10 cellular contexts compared by ENCODE assay signal in genomic region chr3:52495777-52496602, GRCh38. TPM values are rescaled to one million over a fixed set of nuclear protein-coding genes. Genes with fewer than 3 reads are reported as not detected.
A peak's percentile ranks its signal among the peaks of the same experiment; 100 is the strongest.
DNase-seq lines count a peak whose midpoint lies in the region; ATAC-seq and TF ChIP-seq lines count a peak whose summit lies in the region.
"Had no signal": no experiment of that assay in that cellular context is flagged by ENCODE, and none has a peak within 500 bp of the region (broad histone marks: within the 10 kb centered on the region; RNA-seq: fewer than 3 reads in every experiment).

No MANE protein-coding gene starts in this region.

- peaks cover 18% of the 10 kb centered on the region for H3K4me1 Mint-ChIP-seq in glutamatergic neuron (ENCODE audit: low read depth, unreplicated experiment)

- POLR2A ChIA-PET in GM10248 (lab: Yijun Ruan, JAX) = no interaction called here

- peak overlapping the region; percentile 28 for H3K27ac Mint-ChIP-seq in glutamatergic neuron (ENCODE audit: unreplicated experiment)

- H3K27ac ChIP-seq in angular gyrus (ENCODE audit: low read depth, low read length) = peak overlapping the region; percentile 22

- CTCF ChIA-PET in GM10248 (lab: Yijun Ruan, JAX) = no interaction called here

- TF ChIP-seq CTCF in glutamatergic neuron (IDR thresholded peaks at IDR 0.05; ENCODE audit: partially characterized antibody, unreplicated experiment) (no peak), GM10248 (IDR thresholded peaks at IDR 0.05; ENCODE audit: control extremely low read depth, extremely low read depth, low read depth, missing control alignments) (no peak)

- peak; percentile 32 for ATAC-seq in sciatic nerve
- no peak for ATAC-seq in HG02970 (IDR thresholded peaks at IDR 0.05; ENCODE audit: low FRiP score, unreplicated experiment)

- intact Hi-C loops in sciatic nerve (cut with DNase I) = no loop called here
- intact Hi-C loops in head of caudate nucleus (cut with DNase I) = no loop called here

- H3K9me3 Mint-ChIP-seq in glutamatergic neuron (ENCODE audit: unreplicated experiment) = no peaks in the 10 kb centered on the region

- no peak overlapping the region for H3K4me3 Mint-ChIP-seq in glutamatergic neuron (ENCODE audit: unreplicated experiment)

- peaks cover 11% of the 10 kb centered on the region for H3K27me3 Mint-ChIP-seq in glutamatergic neuron (ENCODE audit: unreplicated experiment)

- H3K36me3 Mint-ChIP-seq in glutamatergic neuron (ENCODE audit: unreplicated experiment) = no peaks in the 10 kb centered on the region

- peak; percentile 36 for DNase-seq in GM04504 (ENCODE audit: low read depth)
- DNase-seq in glutamatergic neuron = no peak
- no peak for DNase-seq in sciatic nerve (ENCODE audit: low spot score)
- DNase-seq in GM10248 (ENCODE audit: extremely low spot score) = no peak
- no peak for DNase-seq in NCI-H1694 (lab: John Stamatoyannopoulos, UW)
- no peak for DNase-seq in head of caudate nucleus
- DNase-seq: activated naive CD4-positive, alpha-beta T cell; stimulated activated CD4-positive, alpha-beta T cell treated with anti-CD3 and anti-CD28 coated beads, Interleukin-4, amount 100 ng/mL, for 24 hours had no signal

RNA-seq across cellular contexts. Expression of gene STAB1, which starts 0.9 kb away (rescaled TPM):
- total RNA-seq in glutamatergic neuron (ENCODE audit: unreplicated experiment) (6.3 TPM), sciatic nerve (256 TPM)

RNA-seq across cellular contexts. Expression of gene NT5DC2, which starts 37.7 kb away (rescaled TPM):
- total RNA-seq in glutamatergic neuron (ENCODE audit: unreplicated experiment) (308 TPM), sciatic nerve (78.3 TPM)

RNA-seq across cellular contexts. Expression of gene UQCC5, which starts 40.4 kb away (rescaled TPM):
- 13.7 TPM for total RNA-seq in glutamatergic neuron (ENCODE audit: unreplicated experiment)
- total RNA-seq in sciatic nerve = 16.0 TPM

RNA-seq across cellular contexts. Expression of gene NISCH, which starts 40.6 kb away (rescaled TPM):
- 280 TPM for total RNA-seq in glutamatergic neuron (ENCODE audit: unreplicated experiment)
- 163 TPM for total RNA-seq in sciatic nerve

RNA-seq across cellular contexts. Expression of gene TNNC1, which starts 42.1 kb away (rescaled TPM):
- total RNA-seq in glutamatergic neuron (ENCODE audit: unreplicated experiment) (2.7 TPM), sciatic nerve (205 TPM)

Comparison
In these comparisons a context has a peak if more than half of its experiments do, and no peak if none do; other contexts are left out.
1. RNA of gene STAB1, which starts 0.9 kb away (total RNA-seq): 256 TPM in sciatic nerve (single experiment); 6.3 TPM in glutamatergic neuron (single experiment); every median in the first group is over 10 times any median in the second.